In genomic region chr1:156870734-156871133, GRCh38 we compare ENCODE assay signal across 14 cellular contexts. TPM values are rescaled to one million over a fixed set of nuclear protein-coding genes. Genes with fewer than 3 reads are reported as not detected.
DNase-seq lines count a peak whose midpoint lies in the region; ATAC-seq, FAIRE-seq and TF ChIP-seq lines count a peak whose summit lies in the region.
"Had no signal": no experiment of that assay in that cellular context is flagged by ENCODE, and none has a peak within 500 bp of the region (broad histone marks: within the 10 kb centered on the region; RNA-seq: fewer than 3 reads in every experiment).

No MANE protein-coding gene starts in this region.

- TF ChIP-seq CTCF in MCF 10A (IDR thresholded peaks at IDR 0.05; ENCODE audit: unreplicated experiment) (no peak), breast epithelium (IDR thresholded peaks at IDR 0.05) (no peak), epithelial cell of esophagus (IDR thresholded peaks at IDR 0.05; ENCODE audit: insufficient read depth, low read depth, low read length, missing control alignments) (no peak)

- H3K4me1 Mint-ChIP-seq in MCF 10A (ENCODE audit: insufficient read depth, unreplicated experiment): peaks cover 16% of the 10 kb centered on the region

- H3K9me3 ChIP-seq in breast epithelium: no peaks in the 10 kb centered on the region
- H3K9me3 ChIP-seq: HAP-1, psoas muscle had no signal

- H3K36me3 Mint-ChIP-seq in MCF 10A (ENCODE audit: insufficient read depth, unreplicated experiment): no peaks in the 10 kb centered on the region
- H3K36me3 Mint-ChIP-seq: CD4-positive, alpha-beta memory T cell had no signal

- no peaks in the 10 kb centered on the region for H3K9me3 Mint-ChIP-seq in MCF 10A (ENCODE audit: unreplicated experiment)
- H3K9me3 Mint-ChIP-seq: activated CD4-positive, alpha-beta T cell treated with anti-CD3 and anti-CD28 coated beads, Interleukin-2, amount 10 ng/mL, durations not matched to agents 7 days and 5 days; CD4-positive, alpha-beta memory T cell had no signal

- peak overlapping the region; percentile 30 for H3K27ac Mint-ChIP-seq in MCF 10A (ENCODE audit: low read depth, unreplicated experiment)
- H3K27ac Mint-ChIP-seq: activated CD4-positive, alpha-beta T cell treated with anti-CD3 and anti-CD28 coated beads, Interleukin-2, amount 10 ng/mL, durations not matched to agents 7 days and 5 days had no signal

- BruUV-seq in MCF 10A (replicated peaks; lab: Mats Ljungman, UMichigan): no TSS peak

- H3K4me1 ChIP-seq in breast epithelium: no peaks in the 10 kb centered on the region
- H3K4me1 ChIP-seq: HAP-1, psoas muscle had no signal

- peak; percentile 86 for DNase-seq in MCF 10A (ENCODE audit: unreplicated experiment)
- no peak for DNase-seq in breast epithelium (ENCODE audit: low spot score in 2 of 2)
- peak; percentile 92 for DNase-seq in RKO (ENCODE audit: low spot score)
- DNase-seq in epithelial cell of esophagus (ENCODE audit: low read depth): peak; percentile 93
- peak; percentile 69 for DNase-seq in urothelium cell line (ENCODE audit: low spot score)
- DNase-seq in frontal cortex (ENCODE audit: low spot score in 2 of 2): no peak
- DNase-seq: activated CD4-positive, alpha-beta T cell treated with anti-CD3 and anti-CD28 coated beads, Interleukin-2, amount 10 ng/mL, durations not matched to agents 7 days and 5 days; CD4-positive, alpha-beta memory T cell; KG1 had no signal

- CTCF ChIA-PET in MCF 10A (lab: Yijun Ruan, JAX): interaction anchor here (0.7 to 5.6 kb wide), 10 partner anchors 10 to 130 kb away, joined by 3 to 39 read pairs (median 3); partner anchors contain the start of genes INSRR and NTRK1

- ATAC-seq in GM21786 (IDR thresholded peaks at IDR 0.05; ENCODE audit: unreplicated experiment): no peak
- no peak for ATAC-seq in HG03045 (IDR thresholded peaks at IDR 0.05; ENCODE audit: unreplicated experiment)
- ATAC-seq: psoas muscle had no signal

- peak overlapping the region in 1 of 2 donors; percentile 19 for H3K27ac ChIP-seq in breast epithelium
- H3K27ac ChIP-seq: psoas muscle had no signal

- H3K4me3 ChIP-seq in breast epithelium (no peak overlapping the region), epithelial cell of esophagus (ENCODE audit: low read length) (no peak overlapping the region)
- H3K4me3 ChIP-seq: HAP-1, psoas muscle had no signal

- peak overlapping the region; percentile 54 for H3K4me3 Mint-ChIP-seq in MCF 10A (ENCODE audit: unreplicated experiment)
- H3K4me3 Mint-ChIP-seq: activated CD4-positive, alpha-beta T cell treated with anti-CD3 and anti-CD28 coated beads, Interleukin-2, amount 10 ng/mL, durations not matched to agents 7 days and 5 days had no signal

- no peak for TF ChIP-seq POLR2A in breast epithelium (IDR thresholded peaks at IDR 0.05)

- FAIRE-seq in urothelium cell line (lab: Jason Lieb, UNC) (no peak), frontal cortex (lab: Jason Lieb, UNC) (no peak)
- FAIRE-seq: kidney had no signal

- no peaks in the 10 kb centered on the region for H3K36me3 ChIP-seq in breast epithelium
- H3K36me3 ChIP-seq: HAP-1 had no signal

- intact Hi-C loops in MCF 10A (cut with micrococcal nuclease) (no loop called here), breast epithelium (cut with DNase I; ENCODE audit: low total_unique reads) (no loop called here)

- H3K27me3 Mint-ChIP-seq in MCF 10A (ENCODE audit: insufficient read depth, unreplicated experiment): no peaks in the 10 kb centered on the region

- POLR2A ChIA-PET in MCF 10A (lab: Yijun Ruan, JAX): interaction anchor here (0.6 to 1.0 kb wide), 5 partner anchors 9 to 588 kb away, joined by 3 to 6 read pairs (median 3); partner anchors contain the start of gene SMG5

- H3K27me3 ChIP-seq in breast epithelium: peaks cover 0 to 5% of the 10 kb centered on the region in 2 donors

RNA-seq across cellular contexts. Expression of gene NTRK1, which starts 10.1 kb away (rescaled TPM):
- 0.15 and 0.33 TPM in 2 replicates for total RNA-seq in MCF 10A (2022)
- total RNA-seq in breast epithelium: 1 to 10 TPM in 1 of 3 donors, under 1 TPM in 2; 0.16 to 4.9 (median 0.73) TPM
- total RNA-seq in frontal cortex: 0.41 TPM

RNA-seq across cellular contexts. Expression of gene INSRR, which starts 11.8 kb away (rescaled TPM):
- total RNA-seq in MCF 10A (2022) (not detected in 2 replicates), breast epithelium (under 1 TPM in 2 of 3 donors, not detected in 1; 0.15 to 0.33 TPM), frontal cortex (under 0.01 TPM)

RNA-seq across cellular contexts. Expression of gene PEAR1, which starts 22.8 kb away (rescaled TPM):
- total RNA-seq in MCF 10A (2022) (6.5 and 8.8 TPM in 2 replicates), breast epithelium (10 to 100 TPM in 1 of 3 donors, 1 to 10 TPM in 2; 4.0 to 15.1 (median 6.2) TPM), frontal cortex (0.41 TPM)

RNA-seq across cellular contexts. Expression of gene LRRC71, which starts 49.7 kb away (rescaled TPM):
- total RNA-seq in MCF 10A (2022): not detected in 2 replicates
- total RNA-seq in breast epithelium: not detected
- total RNA-seq in frontal cortex: not detected
- total RNA-seq: activated CD4-positive, alpha-beta T cell treated with anti-CD3 and anti-CD28 coated beads, Interleukin-2, amount 10 ng/mL, durations not matched to agents 7 days and 5 days; CD4-positive, alpha-beta memory T cell; psoas muscle had no signal

RNA-seq across cellular contexts. Expression of gene SH2D2A, which starts 54.1 kb away (rescaled TPM):
- 19.2 and 27.9 TPM in 2 replicates for total RNA-seq in MCF 10A (2022)
- total RNA-seq in breast epithelium: 1 to 10 TPM in 2 of 3 donors, not detected in 1; 4.6 to 5.4 TPM
- total RNA-seq in frontal cortex: 0.41 TPM

Comparison
In these comparisons a context has a peak if more than half of its experiments do, and no peak if none do; other contexts are left out.
1. DNase-seq: peak in MCF 10A (single experiment), RKO (single experiment), epithelial cell of esophagus (single experiment) and urothelium cell line (single experiment); none in breast epithelium (0 of 2) and frontal cortex (0 of 2).